20 cellular contexts compared by ENCODE assay signal in the genomic region with DNA sequence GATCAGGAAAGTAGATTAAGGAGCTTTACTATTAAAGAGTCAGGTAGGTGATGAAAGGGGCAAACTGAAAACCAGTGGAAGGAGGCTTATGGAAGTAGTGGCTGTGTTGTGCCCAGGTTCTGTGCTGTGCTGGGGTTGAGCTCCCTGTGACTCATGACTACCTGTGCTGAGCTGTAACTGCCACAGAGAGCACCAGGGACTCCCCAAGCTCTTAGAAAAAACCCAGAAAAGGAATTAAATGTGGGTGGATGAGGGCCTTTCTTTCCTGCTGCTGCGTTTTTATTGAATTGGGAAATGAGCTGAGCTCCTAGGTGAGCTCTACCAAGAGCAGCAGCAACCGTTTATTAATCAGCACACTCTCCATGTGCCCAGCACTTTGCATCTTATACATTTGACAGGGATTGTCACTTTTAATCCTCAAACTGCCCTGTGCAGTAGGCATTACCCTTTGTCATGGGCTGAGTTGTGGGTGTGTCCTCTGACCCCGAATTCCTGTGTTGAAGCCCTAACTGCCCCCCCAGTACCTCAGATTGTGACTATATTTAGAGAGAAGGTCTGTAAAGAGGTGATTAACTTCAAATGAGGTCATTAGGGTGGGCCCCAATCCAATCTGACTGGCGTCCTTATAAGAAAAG.
DNase-seq lines count a peak whose midpoint lies in the region; ATAC-seq and FAIRE-seq lines count a peak whose summit lies in the region.
"Had no signal": no experiment of that assay in that cellular context is flagged by ENCODE, and none has a peak within 500 bp of the region (broad histone marks: within the 10 kb centered on the region; RNA-seq: fewer than 3 reads in every experiment).

No MANE protein-coding gene starts in this region.

- H3K27me3 Mint-ChIP-seq in T-helper 2 cell treated with Interferon-gamma antibody and Interleukin-4, amounts not matched to agents 5 μg/mL and 100 μg/mL, for 36 hours (ENCODE audit: low read depth) = no peaks in the 10 kb centered on the region
- H3K27me3 Mint-ChIP-seq in activated T-helper 17 cell treated with anti-CD3 and anti-CD28 coated beads, Interleukin-2, amount 50 U/mL, for 72 hours = no peaks in the 10 kb centered on the region
- peaks cover 6% of the 10 kb centered on the region for H3K27me3 Mint-ChIP-seq in stimulated activated naive CD8-positive, alpha-beta T cell treated with anti-CD3 and anti-CD28 coated beads, Interleukin-15, Interleukin-2, amounts not matched to agents 100 ng/mL and 50 ng/mL, for 24 hours
- H3K27me3 Mint-ChIP-seq: brain had no signal

- H3K27ac Mint-ChIP-seq in T-helper 2 cell treated with Interferon-gamma antibody and Interleukin-4, amounts not matched to agents 5 μg/mL and 100 μg/mL, for 36 hours = no peak overlapping the region
- H3K27ac Mint-ChIP-seq in activated T-helper 17 cell treated with anti-CD3 and anti-CD28 coated beads, Interleukin-2, amount 50 U/mL, for 72 hours = peak overlapping the region; percentile 73
- H3K27ac Mint-ChIP-seq in stimulated activated naive CD8-positive, alpha-beta T cell treated with anti-CD3 and anti-CD28 coated beads, Interleukin-15, Interleukin-2, amounts not matched to agents 100 ng/mL and 50 ng/mL, for 24 hours = peak overlapping the region; percentile 37
- H3K27ac Mint-ChIP-seq: brain, HFFc6, memory B cell had no signal

- peak; percentile 42 for DNase-seq in T-helper 2 cell treated with Interferon-gamma antibody and Interleukin-4, amounts not matched to agents 5 μg/mL and 100 μg/mL, for 36 hours (ENCODE audit: low spot score)
- DNase-seq in T-helper 2 cell = no peak
- DNase-seq in stimulated activated CD4-positive, alpha-beta T cell treated with anti-CD3 and anti-CD28 coated beads, Interleukin-15, amount 100 ng/mL, for 24 hours = peak; percentile 31
- DNase-seq in stimulated activated CD4-positive, alpha-beta T cell treated with anti-CD3 and anti-CD28 coated beads, Interleukin-2, amount 100 ng/mL, for 48 hours = no peak
- DNase-seq in D341Med (ENCODE audit: low spot score) = no peak
- DNase-seq in frontal cortex (ENCODE audit: low spot score in 2 of 2) = no peak
- DNase-seq: GF-D8; GM23248; HFFc6; NCI-H2081 treated with DMSO at 0.1 percent for 48 hours; NCI-H510A; NK-92 treated with Interleukin-12 subunit alpha and Interleukin-12 subunit beta, amount 100 ng/mL, for 24 hours; SHP77 treated with DMSO at 0.1 percent for 48 hours; stimulated activated CD4-positive, alpha-beta T cell treated with anti-CD3 and anti-CD28 coated beads, Interleukin-4, amount 100 ng/mL, for 1 hour; SW 1271; upper lobe of right lung had no signal

- no peak overlapping the region for H3K4me3 Mint-ChIP-seq in T-helper 2 cell treated with Interferon-gamma antibody and Interleukin-4, amounts not matched to agents 5 μg/mL and 100 μg/mL, for 36 hours
- peak overlapping the region; percentile 54 for H3K4me3 Mint-ChIP-seq in activated T-helper 17 cell treated with anti-CD3 and anti-CD28 coated beads, Interleukin-2, amount 50 U/mL, for 72 hours
- no peak overlapping the region for H3K4me3 Mint-ChIP-seq in stimulated activated naive CD8-positive, alpha-beta T cell treated with anti-CD3 and anti-CD28 coated beads, Interleukin-15, Interleukin-2, amounts not matched to agents 100 ng/mL and 50 ng/mL, for 24 hours
- H3K4me3 Mint-ChIP-seq: brain, HFFc6, memory B cell had no signal

- no peak for FAIRE-seq in frontal cortex (lab: Jason Lieb, UNC)

- peaks cover 9% of the 10 kb centered on the region for H3K36me3 Mint-ChIP-seq in T-helper 2 cell treated with Interferon-gamma antibody and Interleukin-4, amounts not matched to agents 5 μg/mL and 100 μg/mL, for 36 hours (ENCODE audit: low read depth)
- H3K36me3 Mint-ChIP-seq in activated T-helper 17 cell treated with anti-CD3 and anti-CD28 coated beads, Interleukin-2, amount 50 U/mL, for 72 hours (ENCODE audit: low read depth) = peaks cover 7% of the 10 kb centered on the region
- no peaks in the 10 kb centered on the region for H3K36me3 Mint-ChIP-seq in stimulated activated naive CD8-positive, alpha-beta T cell treated with anti-CD3 and anti-CD28 coated beads, Interleukin-15, Interleukin-2, amounts not matched to agents 100 ng/mL and 50 ng/mL, for 24 hours (ENCODE audit: low read depth)
- H3K36me3 Mint-ChIP-seq: memory B cell had no signal

- peak; percentile 93 for ATAC-seq in activated T-helper 17 cell treated with anti-CD3 and anti-CD28 coated beads, Interleukin-2, amount 50 U/mL, for 72 hours (replicated peaks)
- ATAC-seq: upper lobe of right lung had no signal

- H3K4me1 Mint-ChIP-seq in T-helper 2 cell treated with Interferon-gamma antibody and Interleukin-4, amounts not matched to agents 5 μg/mL and 100 μg/mL, for 36 hours (ENCODE audit: low read depth) = peaks cover 41% of the 10 kb centered on the region
- peaks cover 24% of the 10 kb centered on the region for H3K4me1 Mint-ChIP-seq in activated T-helper 17 cell treated with anti-CD3 and anti-CD28 coated beads, Interleukin-2, amount 50 U/mL, for 72 hours
- H3K4me1 Mint-ChIP-seq in stimulated activated naive CD8-positive, alpha-beta T cell treated with anti-CD3 and anti-CD28 coated beads, Interleukin-15, Interleukin-2, amounts not matched to agents 100 ng/mL and 50 ng/mL, for 24 hours (ENCODE audit: low read depth) = peaks cover 35% of the 10 kb centered on the region
- H3K4me1 Mint-ChIP-seq: memory B cell had no signal

- H3K9me3 Mint-ChIP-seq in T-helper 2 cell treated with Interferon-gamma antibody and Interleukin-4, amounts not matched to agents 5 μg/mL and 100 μg/mL, for 36 hours = no peaks in the 10 kb centered on the region
- no peaks in the 10 kb centered on the region for H3K9me3 Mint-ChIP-seq in activated T-helper 17 cell treated with anti-CD3 and anti-CD28 coated beads, Interleukin-2, amount 50 U/mL, for 72 hours
- H3K9me3 Mint-ChIP-seq in stimulated activated naive CD8-positive, alpha-beta T cell treated with anti-CD3 and anti-CD28 coated beads, Interleukin-15, Interleukin-2, amounts not matched to agents 100 ng/mL and 50 ng/mL, for 24 hours = no peaks in the 10 kb centered on the region
- H3K9me3 Mint-ChIP-seq: brain, HFFc6, memory B cell had no signal

Comparison
In these comparisons a context has a peak if more than half of its experiments do, and no peak if none do; other contexts are left out.
1. DNase-seq: peak in T-helper 2 cell treated with Interferon-gamma antibody and Interleukin-4, amounts not matched to agents 5 μg/mL and 100 μg/mL, for 36 hours (single experiment) and stimulated activated CD4-positive, alpha-beta T cell treated with anti-CD3 and anti-CD28 coated beads, Interleukin-15, amount 100 ng/mL, for 24 hours (single experiment); none in T-helper 2 cell (0 of 5), stimulated activated CD4-positive, alpha-beta T cell treated with anti-CD3 and anti-CD28 coated beads, Interleukin-2, amount 100 ng/mL, for 48 hours (0 of 2), D341Med (single experiment) and frontal cortex (0 of 2).